In genomic region chr6:166499350-166500163, GRCh38 we compare ENCODE assay signal across 13 cellular contexts.
DNase-seq lines count a peak whose midpoint lies in the region; ATAC-seq and TF ChIP-seq lines count a peak whose summit lies in the region.
"Had no signal": no experiment of that assay in that cellular context is flagged by ENCODE, and none has a peak within 500 bp of the region (broad histone marks: within the 10 kb centered on the region; RNA-seq: fewer than 3 reads in every experiment).

No MANE protein-coding gene starts in this region.

- ATAC-seq in GM21447 (IDR thresholded peaks at IDR 0.05; ENCODE audit: unreplicated experiment) = peak; percentile 81
- peak; percentile 43 for ATAC-seq in HG03175 (IDR thresholded peaks at IDR 0.05; ENCODE audit: unreplicated experiment)
- ATAC-seq: naive thymus-derived CD8-positive, alpha-beta T cell had no signal

- H3K4me3 Mint-ChIP-seq in activated CD4-positive, alpha-beta T cell treated with anti-CD3 and anti-CD28 coated beads, Interleukin-2, amount 10 ng/mL, durations not matched to agents 24 days and 14 days = peak overlapping the region; percentile 42
- no peak overlapping the region for H3K4me3 Mint-ChIP-seq in activated CD4-positive, alpha-beta T cell treated with anti-CD3 and anti-CD28 coated beads, Interleukin-2, amount 10 ng/mL, durations not matched to agents 7 days and 5 days
- H3K4me3 Mint-ChIP-seq: naive thymus-derived CD8-positive, alpha-beta T cell had no signal

- no peaks in the 10 kb centered on the region for H3K27me3 ChIP-seq in sigmoid colon

- no peak for DNase-seq in activated CD4-positive, alpha-beta T cell treated with anti-CD3 and anti-CD28 coated beads, Interleukin-2, amount 10 ng/mL, durations not matched to agents 24 days and 14 days
- DNase-seq in activated CD4-positive, alpha-beta T cell treated with anti-CD3 and anti-CD28 coated beads, Interleukin-2, amount 10 ng/mL, durations not matched to agents 7 days and 5 days = no peak
- peak; percentile 37 for DNase-seq in sigmoid colon
- DNase-seq in NCI-H446 (lab: John Stamatoyannopoulos, UW) = no peak
- no peak for DNase-seq in middle frontal gyrus (ENCODE audit: extremely low spot score, low spot score)
- DNase-seq in NCI-H1092 (lab: John Stamatoyannopoulos, UW) = no peak
- DNase-seq: central memory CD4-positive, alpha-beta T cell; naive thymus-derived CD8-positive, alpha-beta T cell; NCI-H82 had no signal

- WGBS in sigmoid colon, 2 donors = 88 to 92% methylated on average over 7 of the region's 7 CpGs

- no peak overlapping the region for H3K4me3 ChIP-seq in sigmoid colon
- H3K4me3 ChIP-seq: smooth muscle cell had no signal

- intact Hi-C loops in activated CD4-positive, alpha-beta T cell treated with anti-CD3 and anti-CD28 coated beads, Interleukin-2, amount 10 ng/mL, durations not matched to agents 24 days and 14 days (cut with micrococcal nuclease) = no loop called here
- intact Hi-C loops in sigmoid colon (cut with DNase I) = no loop called here

- H3K27me3 Mint-ChIP-seq in activated CD4-positive, alpha-beta T cell treated with anti-CD3 and anti-CD28 coated beads, Interleukin-2, amount 10 ng/mL, durations not matched to agents 24 days and 14 days = no peaks in the 10 kb centered on the region
- no peaks in the 10 kb centered on the region for H3K27me3 Mint-ChIP-seq in activated CD4-positive, alpha-beta T cell treated with anti-CD3 and anti-CD28 coated beads, Interleukin-2, amount 10 ng/mL, durations not matched to agents 7 days and 5 days
- H3K27me3 Mint-ChIP-seq: naive thymus-derived CD8-positive, alpha-beta T cell had no signal

- no peaks in the 10 kb centered on the region for H3K36me3 Mint-ChIP-seq in activated CD4-positive, alpha-beta T cell treated with anti-CD3 and anti-CD28 coated beads, Interleukin-2, amount 10 ng/mL, durations not matched to agents 24 days and 14 days (ENCODE audit: low read depth)
- no peaks in the 10 kb centered on the region for H3K36me3 Mint-ChIP-seq in activated CD4-positive, alpha-beta T cell treated with anti-CD3 and anti-CD28 coated beads, Interleukin-2, amount 10 ng/mL, durations not matched to agents 7 days and 5 days (ENCODE audit: low read depth)

- CTCF ChIA-PET in activated CD4-positive, alpha-beta T cell treated with anti-CD3 and anti-CD28 coated beads, Interleukin-2, amount 10 ng/mL, durations not matched to agents 7 days and 5 days (lab: Charles Lee) = no interaction called here

- H3K9me3 Mint-ChIP-seq in activated CD4-positive, alpha-beta T cell treated with anti-CD3 and anti-CD28 coated beads, Interleukin-2, amount 10 ng/mL, durations not matched to agents 24 days and 14 days = no peaks in the 10 kb centered on the region
- H3K9me3 Mint-ChIP-seq in activated CD4-positive, alpha-beta T cell treated with anti-CD3 and anti-CD28 coated beads, Interleukin-2, amount 10 ng/mL, durations not matched to agents 7 days and 5 days = no peaks in the 10 kb centered on the region
- H3K9me3 Mint-ChIP-seq: naive thymus-derived CD8-positive, alpha-beta T cell had no signal

- peaks cover 13% of the 10 kb centered on the region for H3K4me1 Mint-ChIP-seq in activated CD4-positive, alpha-beta T cell treated with anti-CD3 and anti-CD28 coated beads, Interleukin-2, amount 10 ng/mL, durations not matched to agents 24 days and 14 days
- H3K4me1 Mint-ChIP-seq in activated CD4-positive, alpha-beta T cell treated with anti-CD3 and anti-CD28 coated beads, Interleukin-2, amount 10 ng/mL, durations not matched to agents 7 days and 5 days = no peaks in the 10 kb centered on the region

- no peak for TF ChIP-seq POLR2A in sigmoid colon (IDR thresholded peaks at IDR 0.05)

- no peak for TF ChIP-seq EP300 in sigmoid colon (IDR thresholded peaks at IDR 0.05)

- no peaks in the 10 kb centered on the region for H3K4me1 ChIP-seq in sigmoid colon

- no peaks in the 10 kb centered on the region for H3K9me3 ChIP-seq in sigmoid colon

- peaks cover 0 to 75% (median 6%) of the 10 kb centered on the region in 4 donors for H3K36me3 ChIP-seq in sigmoid colon

- TF ChIP-seq CTCF in sigmoid colon (IDR thresholded peaks at IDR 0.05) = no peak

- POLR2A ChIA-PET in activated CD4-positive, alpha-beta T cell treated with anti-CD3 and anti-CD28 coated beads, Interleukin-2, amount 10 ng/mL, durations not matched to agents 7 days and 5 days (lab: Charles Lee) = no interaction called here

- H3K27ac Mint-ChIP-seq in activated CD4-positive, alpha-beta T cell treated with anti-CD3 and anti-CD28 coated beads, Interleukin-2, amount 10 ng/mL, durations not matched to agents 24 days and 14 days = peak overlapping the region; percentile 69
- H3K27ac Mint-ChIP-seq in activated CD4-positive, alpha-beta T cell treated with anti-CD3 and anti-CD28 coated beads, Interleukin-2, amount 10 ng/mL, durations not matched to agents 7 days and 5 days = no peak overlapping the region

- H3K27ac ChIP-seq in sigmoid colon = no peak overlapping the region
- H3K27ac ChIP-seq: HL-60 had no signal
